Comparison of ENCODE assay signal across 8 cellular contexts in the genomic region with DNA sequence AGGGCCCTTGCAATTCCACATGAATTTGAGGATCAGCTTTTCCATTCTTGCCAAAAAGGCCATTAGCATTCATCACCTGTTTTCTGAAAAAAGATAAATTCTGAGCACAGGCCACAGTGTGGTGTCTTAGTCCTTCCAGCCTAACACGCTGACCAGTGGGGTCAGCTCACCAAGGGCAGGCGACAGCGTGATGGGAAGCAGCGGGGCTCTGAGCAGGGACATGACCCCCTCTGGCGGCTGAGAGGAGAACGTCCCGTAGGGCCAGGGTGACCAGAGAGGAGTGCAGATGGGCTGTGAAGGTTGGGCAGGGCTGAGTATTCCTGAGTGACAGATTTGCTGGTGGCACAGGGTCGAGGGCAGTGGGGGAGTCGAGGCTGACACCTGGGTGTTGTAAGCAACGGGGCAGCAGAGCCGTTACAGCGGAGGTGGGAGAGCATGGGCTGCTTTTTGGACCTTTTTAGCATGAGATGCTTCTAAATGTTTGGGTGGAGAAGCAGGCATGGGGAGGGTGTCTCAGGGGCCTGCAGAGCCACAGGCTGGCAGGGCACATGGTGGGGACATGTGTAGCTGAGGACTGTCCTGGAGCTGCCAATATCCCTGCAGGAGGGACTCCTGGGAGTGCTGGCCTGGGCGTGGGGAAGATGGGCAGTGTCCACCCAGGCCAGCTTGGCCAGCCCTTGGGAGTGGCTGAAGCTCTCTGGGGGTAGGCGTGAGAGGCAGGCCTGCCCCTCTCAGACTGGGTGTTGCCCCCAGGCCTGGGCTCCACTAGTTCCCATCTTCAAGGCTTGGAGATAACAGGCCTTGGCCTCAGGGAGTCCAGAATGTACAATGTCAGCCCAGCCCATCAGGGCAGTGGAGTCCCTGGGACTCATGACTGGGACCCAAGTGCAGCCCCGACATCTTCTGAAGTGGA. TPM values are rescaled to one million over a fixed set of nuclear protein-coding genes. Genes with fewer than 3 reads are reported as not detected.
DNase-seq lines count a peak whose midpoint lies in the region; ATAC-seq and TF ChIP-seq lines count a peak whose summit lies in the region.

No MANE protein-coding gene starts in this region.

- WGBS in gastroesophageal sphincter (ENCODE audit: low coverage in 1 of 2), 2 donors, result 0 to 12% methylated on average over 1 to 3 of the region's 15 CpGs
- WGBS in tibial nerve, 2 donors, result 9 to 19% methylated on average over 13 to 15 of the region's 15 CpGs

- no peaks in the 10 kb centered on the region for H3K27me3 ChIP-seq in gastroesophageal sphincter
- H3K27me3 ChIP-seq in tibial nerve, result no peaks in the 10 kb centered on the region

- peak; percentile 68 for ATAC-seq in gastroesophageal sphincter
- no peak for ATAC-seq in HG02981 (IDR thresholded peaks at IDR 0.05; ENCODE audit: unreplicated experiment)

- H3K36me3 Mint-ChIP-seq in osteocyte (ENCODE audit: unreplicated experiment), result no peaks in the 10 kb centered on the region

- H3K4me3 ChIP-seq in gastroesophageal sphincter (no peak overlapping the region), tibial nerve (no peak overlapping the region)

- no peak for TF ChIP-seq EP300 in gastroesophageal sphincter (IDR thresholded peaks at IDR 0.05)
- TF ChIP-seq EP300 in tibial nerve (IDR thresholded peaks at IDR 0.05), result peak in 1 of 2 donors; percentile 64

- TF ChIP-seq CTCF in gastroesophageal sphincter (IDR thresholded peaks at IDR 0.05) (peak in 3 of 4 experiments; percentile 89 to 95 (median 93)), osteocyte (IDR thresholded peaks at IDR 0.05) (peak; percentile 93), tibial nerve (IDR thresholded peaks at IDR 0.05) (peak; percentile 78 to 91 (median 90))

- H3K4me3 Mint-ChIP-seq in osteocyte (ENCODE audit: unreplicated experiment), result peak overlapping the region; percentile 47

- H3K36me3 ChIP-seq in gastroesophageal sphincter, result no peaks in the 10 kb centered on the region
- H3K36me3 ChIP-seq in tibial nerve, result no peaks in the 10 kb centered on the region

- no peaks in the 10 kb centered on the region for H3K9me3 ChIP-seq in gastroesophageal sphincter
- no peaks in the 10 kb centered on the region for H3K9me3 ChIP-seq in tibial nerve

- H3K27me3 Mint-ChIP-seq in osteocyte (ENCODE audit: unreplicated experiment), result no peaks in the 10 kb centered on the region

- DNase-seq in DMS114 treated with DMSO at 0.1 percent for 48 hours (lab: John Stamatoyannopoulos, UW; ENCODE audit: unreplicated experiment) (peak; percentile 86), LHCN-M2 (ENCODE audit: low read depth) (peak; percentile 81), SK-MEL-5 (ENCODE audit: low read depth, low spot score) (peak; percentile 87), osteocyte (ENCODE audit: extremely low spot score, unreplicated experiment) (peak; percentile 94), tibial nerve (ENCODE audit: low spot score in 2 of 2) (peak; percentile 69 to 82)
- peak; percentile 74 for DNase-seq in activated naive CD4-positive, alpha-beta T cell treated with Interleukin-2 at 50 U/mL for 16 hours

- in situ Hi-C loops in SK-MEL-5 (cut with HindIII; ENCODE audit: low pct_unique_long_range_greater_than_20kb, low sequenced_read_pairs), result no loop called here

- H3K4me1 Mint-ChIP-seq in osteocyte (ENCODE audit: unreplicated experiment), result peaks cover 30% of the 10 kb centered on the region

- TF ChIP-seq POLR2A in gastroesophageal sphincter (IDR thresholded peaks at IDR 0.05) (no peak), tibial nerve (IDR thresholded peaks at IDR 0.05) (peak in 1 of 2 donors; percentile 15)

- peak overlapping the region; percentile 73 for H3K27ac Mint-ChIP-seq in osteocyte (ENCODE audit: unreplicated experiment)

- no peaks in the 10 kb centered on the region for H3K9me3 Mint-ChIP-seq in osteocyte (ENCODE audit: unreplicated experiment)

- H3K27ac ChIP-seq in gastroesophageal sphincter, result peak overlapping the region in 3 of 4 donors; percentile 6 to 41 (median 38)
- H3K27ac ChIP-seq in tibial nerve, result peak overlapping the region in 2 of 4 donors; percentile 18 to 40

- H3K4me1 ChIP-seq in gastroesophageal sphincter (peaks cover 0 to 36% (median 9%) of the 10 kb centered on the region in 3 donors), tibial nerve (peaks cover 0 to 38% (median 17%) of the 10 kb centered on the region in 4 donors)

RNA-seq across cellular contexts. Expression of a gene that starts 8.6 kb away (rescaled TPM):
- total RNA-seq in LHCN-M2 (2014; rRNA removed) (0.11 TPM in 1 of 2 replicates, not detected in the other), gastroesophageal sphincter (under 1 TPM in 2 of 4 donors, not detected in 2; 0.40 to 0.47 TPM), osteocyte (2.5 and 2.7 TPM in 2 replicates), tibial nerve (under 1 TPM in 2 of 4 donors, not detected in 2; 0.42 to 0.78 TPM)
- 0.11 TPM for polyA plus RNA-seq in LHCN-M2 (2012)
- total RNA-seq in SK-MEL-5 (2014; rRNA removed; shearing (Covaris generic)), result 0.08 and 0.67 TPM in 2 replicates
- polyA plus RNA-seq in SK-MEL-5 (2015; cell fraction: cytosol; rRNA removed), result not detected in 2 replicates
- 3.6 and 4.6 TPM in 2 replicates for polyA plus RNA-seq in SK-MEL-5 (2015; cell fraction: nucleus; rRNA removed)

RNA-seq across cellular contexts. Expression of a gene that starts 12.6 kb away (rescaled TPM):
- 0.52 and 0.64 TPM in 2 replicates for total RNA-seq in LHCN-M2 (2014; rRNA removed)
- 0.12 TPM for polyA plus RNA-seq in LHCN-M2 (2012)
- 0.67 TPM in 1 of 2 replicates, not detected in the other for total RNA-seq in SK-MEL-5 (2014; rRNA removed; shearing (Covaris generic))
- polyA plus RNA-seq in SK-MEL-5 (2015; cell fraction: cytosol; rRNA removed), result 0.42 TPM in 1 of 2 replicates, not detected in the other
- not detected in 2 replicates for polyA plus RNA-seq in SK-MEL-5 (2015; cell fraction: nucleus; rRNA removed)
- 1 to 10 TPM in 3 of 4 donors, under 1 TPM in 1; 0.40 to 3.1 (median 1.8) TPM for total RNA-seq in gastroesophageal sphincter
- 1.5 TPM in 1 of 2 replicates, not detected in the other for total RNA-seq in osteocyte
- total RNA-seq in tibial nerve, result 1 to 10 TPM in 1 of 4 donors, not detected in 3; 1.0 TPM

RNA-seq across cellular contexts. Expression of a gene that starts 15.6 kb away (rescaled TPM):
- total RNA-seq in LHCN-M2 (2014; rRNA removed) (81.9 and 99.8 TPM in 2 replicates), gastroesophageal sphincter (100 to 1,000 TPM; 129 to 175 (median 136) TPM), osteocyte (394 and 407 TPM in 2 replicates), tibial nerve (100 to 1,000 TPM; 150 to 191 (median 159) TPM)
- 470 TPM for polyA plus RNA-seq in LHCN-M2 (2012)
- total RNA-seq in SK-MEL-5 (2014; rRNA removed; shearing (Covaris generic)), result 50.5 and 51.2 TPM in 2 replicates
- 229 and 286 TPM in 2 replicates for polyA plus RNA-seq in SK-MEL-5 (2015; cell fraction: cytosol; rRNA removed)
- 65.4 and 65.7 TPM in 2 replicates for polyA plus RNA-seq in SK-MEL-5 (2015; cell fraction: nucleus; rRNA removed)
